Comparison of ENCODE assay signal across 19 cellular contexts in the genomic region with DNA sequence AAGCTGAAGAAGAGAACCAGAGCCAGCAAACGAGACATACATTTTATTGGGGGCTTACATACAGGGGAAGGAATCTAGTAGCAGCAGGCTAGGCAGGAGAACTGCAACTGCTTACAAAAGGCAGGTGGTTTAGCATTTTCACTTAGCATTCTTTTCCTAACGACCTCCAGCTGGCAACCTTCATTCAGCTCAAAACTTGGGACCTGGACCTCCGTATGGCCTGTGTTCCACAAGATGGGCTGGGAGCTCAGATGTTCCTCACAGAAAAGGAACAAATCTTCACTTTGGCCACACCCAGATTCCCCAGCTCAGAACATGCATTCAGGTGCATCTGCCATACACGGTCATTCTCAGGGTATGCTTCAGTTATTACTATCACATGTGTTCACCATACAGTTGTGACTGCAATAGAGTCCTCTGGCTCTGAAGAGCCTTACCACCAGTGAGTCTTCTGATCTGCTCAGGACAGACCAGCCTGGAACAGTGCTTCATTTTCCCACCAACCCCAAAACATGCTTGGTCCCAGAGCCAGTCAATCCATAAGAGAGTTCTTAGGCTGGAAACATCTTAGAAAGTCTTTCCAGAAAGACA. TPM values are rescaled to one million over a fixed set of nuclear protein-coding genes. Genes with fewer than 3 reads are reported as not detected.
DNase-seq lines count a peak whose midpoint lies in the region; ATAC-seq, FAIRE-seq and TF ChIP-seq lines count a peak whose summit lies in the region.
"Had no signal": no experiment of that assay in that cellular context is flagged by ENCODE, and none has a peak within 500 bp of the region (broad histone marks: within the 10 kb centered on the region; RNA-seq: fewer than 3 reads in every experiment).

No MANE protein-coding gene starts in this region.

- no peak for TF ChIP-seq POLR2A in K562 (conservative IDR thresholded peaks at IDR 0.05)

- TF ChIP-seq CTCF in K562 (IDR thresholded peaks at IDR 0.05 in 2 of 3, conservative IDR thresholded peaks at IDR 0.05 in 1 of 3; ENCODE audit: insufficient read depth in 2 of 3, low read depth in 1 of 3, low read length in 3 of 3) (no peak), upper lobe of right lung (IDR thresholded peaks at IDR 0.05) (no peak)

- no peak overlapping the region for H3K4me3 ChIP-seq in K562
- H3K4me3 ChIP-seq in upper lobe of right lung = no peak overlapping the region
- H3K4me3 ChIP-seq: testis had no signal

- no peaks in the 10 kb centered on the region for H3K27me3 ChIP-seq in K562 (ENCODE audit: control insufficient read depth in 2 of 2, insufficient read depth in 2 of 2, low read length in 2 of 2)
- H3K27me3 ChIP-seq in upper lobe of right lung = no peaks in the 10 kb centered on the region
- H3K27me3 ChIP-seq: testis had no signal

- WGBS in K562 (ENCODE audit: insufficient coverage, low coverage, missing lambda C conversion rate) = 11% methylated on average over 4 of the region's 4 CpGs

- no peaks in the 10 kb centered on the region for H3K4me1 ChIP-seq in K562 (replicated peaks in 1 of 2; ENCODE audit: control insufficient read depth in 2 of 2, insufficient read depth in 2 of 2, low read length in 2 of 2)
- no peaks in the 10 kb centered on the region for H3K4me1 ChIP-seq in upper lobe of right lung
- H3K4me1 ChIP-seq: testis had no signal

- DNase-seq in GM18507 (ENCODE audit: extremely low spot score, insufficient read length, low read depth) (no peak), K562 (ENCODE audit: extremely low read depth in 1 of 4, low spot score in 3 of 4) (no peak), amygdala (lab: John Stamatoyannopoulos, UW) (no peak), NCI-H446 treated with DMSO at 0.1 percent for 48 hours (lab: John Stamatoyannopoulos, UW) (no peak), upper lobe of right lung (no peak)
- DNase-seq: activated CD8-positive, alpha-beta T cell treated with anti-CD3 and anti-CD28 coated beads, Interleukin-2, amount 10 ng/mL, durations not matched to agents 7 days and 5 days; activated naive CD8-positive, alpha-beta T cell treated with anti-CD3 and anti-CD28 coated beads, Interleukin-2, amount 50 U/mL, for 24 hours; EL; NCI-H146; NCI-H2227 treated with DMSO at 0.1 percent for 48 hours; NK-92 treated with Interleukin-12 subunit alpha and Interleukin-12 subunit beta, amount 100 ng/mL, for 24 hours; stimulated activated CD4-positive, alpha-beta T cell treated with anti-CD3 and anti-CD28 coated beads, Interleukin-4, amount 100 ng/mL, for 24 hours; T-cell; testis had no signal

- CTCF ChIA-PET in K562 (lab: Yijun Ruan, JAX; ENCODE audit: low intra/inter-chr PET ratio) = no interaction called here

- H3K79me2 ChIP-seq in K562 (ENCODE audit: control insufficient read depth, insufficient read depth, low read length) = no peaks in the 10 kb centered on the region

- no peak overlapping the region for H3K27ac ChIP-seq in K562 (ENCODE audit: extremely low read depth, low read depth, low read length)
- H3K27ac ChIP-seq in upper lobe of right lung = no peak overlapping the region
- H3K27ac ChIP-seq: RWPE1, testis had no signal

- intact Hi-C loops in K562 (cut with micrococcal nuclease) (no loop called here), upper lobe of right lung (cut with DNase I) (no loop called here)

- POLR2A ChIA-PET in K562 (lab: Yijun Ruan, JAX) = interaction anchor here (1.4 kb wide), 1 partner anchor 22 kb away, joined by 4 read pairs; no protein-coding TSS in a partner anchor

- BruUV-seq in K562 (replicated peaks; lab: Mats Ljungman, UMichigan) = no TSS peak

- H3K4me2 ChIP-seq in K562 (ENCODE audit: insufficient read depth, low read length) = no peak overlapping the region

- H3K9me1 ChIP-seq in K562 (ENCODE audit: control insufficient read depth, insufficient read depth, low read length) = no peaks in the 10 kb centered on the region

- no peaks in the 10 kb centered on the region for H3K9me3 ChIP-seq in K562 (replicated peaks; ENCODE audit: control insufficient read depth, insufficient read depth, low read depth, low read length)
- H3K9me3 ChIP-seq in upper lobe of right lung = no peaks in the 10 kb centered on the region
- H3K9me3 ChIP-seq: testis had no signal

- in situ Hi-C loops in K562 (cut with MboI) = no loop called here

- no peak for TF ChIP-seq EP300 in K562 (IDR thresholded peaks at IDR 0.05; ENCODE audit: low read length)

- no peaks in the 10 kb centered on the region for H4K20me1 ChIP-seq in K562 (replicated peaks; ENCODE audit: control insufficient read depth, insufficient read depth, low read length)

- H2AFZ ChIP-seq in K562 (ENCODE audit: low read depth, low read length) = peak overlapping the region; percentile 12; the same call in 1 of the 2 replicates

- no peak overlapping the region for H3K9ac ChIP-seq in K562 (ENCODE audit: insufficient read depth in 1 of 2, low read depth in 2 of 2, low read length in 2 of 2)

- H3K36me3 ChIP-seq in K562 (ENCODE audit: control insufficient read depth, insufficient read depth, low read length) (no peaks in the 10 kb centered on the region), upper lobe of right lung (no peaks in the 10 kb centered on the region)

- ATAC-seq in GM21360 (IDR thresholded peaks at IDR 0.05; ENCODE audit: unreplicated experiment) = peak; percentile 46
- peak; percentile 38 for ATAC-seq in HG03060 (IDR thresholded peaks at IDR 0.05; ENCODE audit: low read depth, unreplicated experiment)
- ATAC-seq in K562 = peak; percentile 65
- no peak for ATAC-seq in upper lobe of right lung
- ATAC-seq in GM21390 (IDR thresholded peaks at IDR 0.05; ENCODE audit: unreplicated experiment) = no peak
- ATAC-seq: activated CD8-positive, alpha-beta T cell treated with anti-CD3 and anti-CD28 coated beads, Interleukin-2, amount 10 ng/mL, durations not matched to agents 7 days and 5 days; activated naive CD8-positive, alpha-beta T cell treated with anti-CD3 and anti-CD28 coated beads, Interleukin-2, amount 50 U/mL, for 24 hours; T-cell had no signal

- no peak for TF ChIP-seq RAD21 in K562 (CRISPR knock-in tag; conservative IDR thresholded peaks at IDR 0.05 in 1 of 2, IDR thresholded peaks at IDR 0.05 in 1 of 2)

- FAIRE-seq in GM18507 (lab: Jason Lieb, UNC) (peak; percentile 33), K562 (lab: Jason Lieb, UNC) (no peak)

TF ChIP-seq in K562, 482 proteins besides CTCF, POLR2A, EP300 and RAD21 (continues in another document):
- TF ChIP-seq KDM4B (IDR thresholded peaks at IDR 0.05; ENCODE audit: borderline replicate concordance in 2 of 2, low read depth in 1 of 2) = no peak
- TF ChIP-seq TRIM28 (IDR thresholded peaks at IDR 0.05) = no peak
- no peak for TF ChIP-seq CREB1 (IDR thresholded peaks at IDR 0.05)
- TF ChIP-seq CREB1 (CRISPR knock-in tag; IDR thresholded peaks at IDR 0.05) = no peak
- TF ChIP-seq HDGF (IDR thresholded peaks at IDR 0.05) = no peak
- no peak for TF ChIP-seq ILF3 (IDR thresholded peaks at IDR 0.05; ENCODE audit: borderline replicate concordance)
- TF ChIP-seq ZNF121 (CRISPR knock-in tag; conservative IDR thresholded peaks at IDR 0.05) = no peak
- TF ChIP-seq TOE1 (IDR thresholded peaks at IDR 0.05; ENCODE audit: borderline replicate concordance) = no peak
- TF ChIP-seq TOE1 (CRISPR knock-in tag; IDR thresholded peaks at IDR 0.05; ENCODE audit: borderline replicate concordance, low read depth) = no peak

RNA-seq across cellular contexts. Expression of a gene that starts 29.6 kb away (rescaled TPM):
- total RNA-seq in K562 (2011; cell fraction: chromatin; rRNA removed; ENCODE audit: low replicate concordance) = 2.7 and 13.3 TPM in 2 replicates
- total RNA-seq in K562 (2011; cell fraction: nucleolus; rRNA removed) = 3.4 and 5.0 TPM in 2 replicates
- total RNA-seq in K562 (2011; cell fraction: nucleoplasm; rRNA removed) = 5.3 and 5.6 TPM in 2 replicates
- total RNA-seq in K562 (2014; rRNA removed) (12.2 and 14.7 TPM in 2 replicates), K562 (2014; rRNA removed; fragmentation: Illumina TruSeq; extraction: Trizol) (18.4 and 20.4 TPM in 2 replicates), K562 (2015; rRNA removed; fragmentation: Illumina TruSeq; extraction: Trizol) (20.2 and 20.7 TPM in 2 replicates), K562 (2021) (14.0 and 20.0 TPM in 2 replicates), upper lobe of right lung (16.6 TPM)
- polyA plus RNA-seq in K562 (2011; rRNA removed) (9.4 and 11.3 TPM in 2 replicates), K562 (2014; fragmentation: Illumina TruSeq; extraction: Trizol) (11.3 and 11.6 TPM in 2 replicates), K562 (2014; fragmentation: Nextera tagmentation; extraction: Ambion mirVana) (1 to 10 TPM; 2.6 to 2.7 TPM), K562 (2014; rRNA removed) (14.6 and 16.5 TPM in 2 replicates)
- 2.7 and 2.8 TPM in 2 replicates for polyA plus RNA-seq in K562 (2011; cell fraction: cytosol; rRNA removed)
- 5.2 and 6.6 TPM in 2 replicates for polyA plus RNA-seq in K562 (2011; cell fraction: nucleus; rRNA removed)
- 8.5 and 10.1 TPM in 2 replicates for polyA plus RNA-seq in K562 (2012)
- polyA minus RNA-seq in K562 (2011; rRNA and poly(A)+ RNA removed) = 9.0 and 10.2 TPM in 2 replicates
- polyA minus RNA-seq in K562 (2011; cell fraction: cytosol; rRNA and poly(A)+ RNA removed) = 10.6 and 10.7 TPM in 2 replicates
- polyA minus RNA-seq in K562 (2011; cell fraction: nucleus; rRNA and poly(A)+ RNA removed) = 7.5 and 13.9 TPM in 2 replicates

RNA-seq across cellular contexts. Expression of a gene that starts 56.8 kb away (rescaled TPM):
- 1.9 and 6.6 TPM in 2 replicates for total RNA-seq in K562 (2011; cell fraction: chromatin; rRNA removed; ENCODE audit: low replicate concordance)
- 1.0 and 1.7 TPM in 2 replicates for total RNA-seq in K562 (2011; cell fraction: nucleolus; rRNA removed)
- 4.6 and 8.2 TPM in 2 replicates for total RNA-seq in K562 (2011; cell fraction: nucleoplasm; rRNA removed)
- total RNA-seq in K562 (2014; rRNA removed) (5.1 and 5.3 TPM in 2 replicates), K562 (2014; rRNA removed; fragmentation: Illumina TruSeq; extraction: Trizol) (5.8 and 7.4 TPM in 2 replicates), K562 (2015; rRNA removed; fragmentation: Illumina TruSeq; extraction: Trizol) (4.0 and 4.4 TPM in 2 replicates), K562 (2021) (5.0 and 5.4 TPM in 2 replicates), upper lobe of right lung (6.3 TPM)
- polyA plus RNA-seq in K562 (2011; rRNA removed) (3.2 and 3.7 TPM in 2 replicates), K562 (2014; fragmentation: Illumina TruSeq; extraction: Trizol) (7.4 and 8.5 TPM in 2 replicates), K562 (2014; fragmentation: Nextera tagmentation; extraction: Ambion mirVana) (1 to 10 TPM; 2.3 TPM), K562 (2014; rRNA removed) (7.0 and 7.1 TPM in 2 replicates)
- polyA plus RNA-seq in K562 (2011; cell fraction: cytosol; rRNA removed) = 0.55 and 2.2 TPM in 2 replicates
- 1.2 and 2.1 TPM in 2 replicates for polyA plus RNA-seq in K562 (2011; cell fraction: nucleus; rRNA removed)
- polyA plus RNA-seq in K562 (2012) = 4.1 and 5.4 TPM in 2 replicates
- 2.0 and 3.0 TPM in 2 replicates for polyA minus RNA-seq in K562 (2011; rRNA and poly(A)+ RNA removed)
- 0.64 and 0.67 TPM in 2 replicates for polyA minus RNA-seq in K562 (2011; cell fraction: cytosol; rRNA and poly(A)+ RNA removed)
- polyA minus RNA-seq in K562 (2011; cell fraction: nucleus; rRNA and poly(A)+ RNA removed) = 1.3 and 2.2 TPM in 2 replicates
- total RNA-seq: M059J had no signal

Comparison
In these comparisons a context has a peak if more than half of its experiments do, and no peak if none do; other contexts are left out.
1. ATAC-seq: peak in GM21360 (single experiment), HG03060 (single experiment) and K562 (single experiment); none in upper lobe of right lung (single experiment) and GM21390 (single experiment).